Comparison of ENCODE assay signal across 13 cellular contexts in genomic region chr2:119292226-119292625, GRCh38.
DNase-seq lines count a peak whose midpoint lies in the region; ATAC-seq, FAIRE-seq and TF ChIP-seq lines count a peak whose summit lies in the region.
"Had no signal": no experiment of that assay in that cellular context is flagged by ENCODE, and none has a peak within 500 bp of the region (broad histone marks: within the 10 kb centered on the region; RNA-seq: fewer than 3 reads in every experiment).

No MANE protein-coding gene starts in this region.

- H3K23ac ChIP-seq in neuronal stem cell (ENCODE audit: low read depth, low read length, poor library complexity) = no peak overlapping the region

- H2BK5ac ChIP-seq in neuronal stem cell (ENCODE audit: low read length) = no peak overlapping the region

- no peak for TF ChIP-seq POLR2A in prostate gland (IDR thresholded peaks at IDR 0.05)

- in situ Hi-C loops in HAP-1 (cut with MboI; ENCODE audit: low sequenced_read_pairs) = no loop called here

- H3K79me1 ChIP-seq in neuronal stem cell (ENCODE audit: low read depth, low read length) = no peaks in the 10 kb centered on the region

- peak overlapping the region; percentile 8 to 58 for H3K27ac ChIP-seq in prostate gland
- H3K27ac ChIP-seq in neuronal stem cell (replicated peaks; ENCODE audit: low read length) = no peak overlapping the region
- H3K27ac ChIP-seq: epithelial cell of prostate, HL-60 had no signal

- peaks cover 5% of the 10 kb centered on the region for H3K4me1 ChIP-seq in HAP-1
- H3K4me1 ChIP-seq in prostate gland (replicated peaks) = peaks cover 8% of the 10 kb centered on the region
- peaks cover 0 to 3% of the 10 kb centered on the region in 2 donors for H3K4me1 ChIP-seq in neuronal stem cell (ENCODE audit: control insufficient read depth in 2 of 2, insufficient read depth in 1 of 2, low read depth in 1 of 2, low read length in 2 of 2)

- no peak overlapping the region for H2BK15ac ChIP-seq in neuronal stem cell (ENCODE audit: low read length)

- H3K18ac ChIP-seq in neuronal stem cell (ENCODE audit: low read length) = no peak overlapping the region

- no peak for ATAC-seq in HG03460 (IDR thresholded peaks at IDR 0.05; ENCODE audit: unreplicated experiment)

- no peak overlapping the region for H2BK120ac ChIP-seq in neuronal stem cell (ENCODE audit: low read depth, low read length)

- H3K36me3 ChIP-seq in HAP-1 (replicated peaks) = no peaks in the 10 kb centered on the region
- no peaks in the 10 kb centered on the region for H3K36me3 ChIP-seq in prostate gland
- H3K36me3 ChIP-seq in neuronal stem cell (replicated peaks in 1 of 2; ENCODE audit: control insufficient read depth in 2 of 2, insufficient read depth in 2 of 2, low read length in 2 of 2) = no peaks in the 10 kb centered on the region

- H3K4ac ChIP-seq in neuronal stem cell (ENCODE audit: low read length) = no peak overlapping the region

- no peak overlapping the region for H3K4me2 ChIP-seq in neuronal stem cell (ENCODE audit: insufficient read depth, low read length, poor library complexity, severe bottlenecking)

- no peak for FAIRE-seq in RCC 7860 (lab: Jason Lieb, UNC)
- FAIRE-seq: islet of Langerhans had no signal

- H2BK12ac ChIP-seq in neuronal stem cell (ENCODE audit: low read length) = no peak overlapping the region

- no peak overlapping the region for H3K9ac ChIP-seq in neuronal stem cell (ENCODE audit: low read depth, low read length, poor library complexity)

- H2AK5ac ChIP-seq in neuronal stem cell (ENCODE audit: low read depth, low read length) = no peak overlapping the region

- H3K14ac ChIP-seq in neuronal stem cell (ENCODE audit: low read length) = no peak overlapping the region

- no peak overlapping the region for H4K91ac ChIP-seq in neuronal stem cell (ENCODE audit: low read depth, low read length, poor library complexity)

- H3K4me3 ChIP-seq in HAP-1 = no peak overlapping the region
- no peak overlapping the region for H3K4me3 ChIP-seq in epithelial cell of proximal tubule (ENCODE audit: low read depth, low read length)
- no peak overlapping the region for H3K4me3 ChIP-seq in prostate gland
- H3K4me3 ChIP-seq in neuronal stem cell (ENCODE audit: low read length in 2 of 2) = no peak overlapping the region

- WGBS in prostate gland = 33% methylated on average over 8 of the region's 8 CpGs
- no CpG with 5 or more reads among the region's 8 CpGs for WGBS in neuronal stem cell (ENCODE audit: extremely low coverage in 2 of 2, insufficient read length in 2 of 2, insufficient replicate concordance in 1 of 2), 2 donors

- no peak overlapping the region for H4K8ac ChIP-seq in neuronal stem cell (ENCODE audit: low read depth, low read length)

- no peaks in the 10 kb centered on the region for H3K27me3 ChIP-seq in HAP-1 (ENCODE audit: low read depth)
- H3K27me3 ChIP-seq in prostate gland (replicated peaks; ENCODE audit: insufficient read depth) = no peaks in the 10 kb centered on the region
- H3K27me3 ChIP-seq in neuronal stem cell (ENCODE audit: control insufficient read depth in 3 of 3, insufficient read depth in 3 of 3, low read depth in 1 of 3, low read length in 3 of 3) = no peaks in the 10 kb centered on the region

- intact Hi-C loops in prostate gland (cut with DNase I) = no loop called here

- DNase-seq in HAP-1 (ENCODE audit: low spot score in 2 of 2) = peak; percentile 46 to 72
- peak; percentile 89 to 93 for DNase-seq in NCI-H526 (lab: John Stamatoyannopoulos, UW)
- DNase-seq in epithelial cell of proximal tubule (ENCODE audit: low read depth) = no peak
- no peak for DNase-seq in prostate gland (ENCODE audit: low spot score)
- DNase-seq in neuronal stem cell (ENCODE audit: low spot score) = no peak
- DNase-seq in stimulated activated CD4-positive, alpha-beta T cell treated with anti-CD3 and anti-CD28 coated beads, Interleukin-15, amount 100 ng/mL, for 24 hours = no peak
- no peak for DNase-seq in RCC 7860 (ENCODE audit: low spot score)
- DNase-seq: activated CD8-positive, alpha-beta memory T cell treated with anti-CD3 and anti-CD28 coated beads for 24 hours; naive B cell had no signal

- peak; percentile 25 for TF ChIP-seq CTCF in epithelial cell of proximal tubule (conservative IDR thresholded peaks at IDR 0.05; ENCODE audit: low read depth, low read length)
- peak in 3 of 4 experiments; percentile 33 to 52 (median 49) for TF ChIP-seq CTCF in prostate gland (IDR thresholded peaks at IDR 0.05)

- H2AFZ ChIP-seq in neuronal stem cell (ENCODE audit: low read length) = no peak overlapping the region

- H3K9me3 ChIP-seq in HAP-1 (no peaks in the 10 kb centered on the region), prostate gland (no peaks in the 10 kb centered on the region), neuronal stem cell (replicated peaks in 1 of 2; ENCODE audit: control insufficient read depth in 2 of 2, insufficient read depth in 1 of 2, low read depth in 1 of 2, low read length in 2 of 2) (no peaks in the 10 kb centered on the region)

Comparison
In these comparisons a context has a peak if more than half of its experiments do, and no peak if none do; other contexts are left out.
1. DNase-seq: peak in HAP-1 (2 of 2) and NCI-H526 (2 of 2); none in epithelial cell of proximal tubule (single experiment), prostate gland (single experiment), neuronal stem cell (single experiment), stimulated activated CD4-positive, alpha-beta T cell treated with anti-CD3 and anti-CD28 coated beads, Interleukin-15, amount 100 ng/mL, for 24 hours (single experiment) and RCC 7860 (single experiment).